Comparison of ENCODE assay signal across 12 cellular contexts in the genomic region with DNA sequence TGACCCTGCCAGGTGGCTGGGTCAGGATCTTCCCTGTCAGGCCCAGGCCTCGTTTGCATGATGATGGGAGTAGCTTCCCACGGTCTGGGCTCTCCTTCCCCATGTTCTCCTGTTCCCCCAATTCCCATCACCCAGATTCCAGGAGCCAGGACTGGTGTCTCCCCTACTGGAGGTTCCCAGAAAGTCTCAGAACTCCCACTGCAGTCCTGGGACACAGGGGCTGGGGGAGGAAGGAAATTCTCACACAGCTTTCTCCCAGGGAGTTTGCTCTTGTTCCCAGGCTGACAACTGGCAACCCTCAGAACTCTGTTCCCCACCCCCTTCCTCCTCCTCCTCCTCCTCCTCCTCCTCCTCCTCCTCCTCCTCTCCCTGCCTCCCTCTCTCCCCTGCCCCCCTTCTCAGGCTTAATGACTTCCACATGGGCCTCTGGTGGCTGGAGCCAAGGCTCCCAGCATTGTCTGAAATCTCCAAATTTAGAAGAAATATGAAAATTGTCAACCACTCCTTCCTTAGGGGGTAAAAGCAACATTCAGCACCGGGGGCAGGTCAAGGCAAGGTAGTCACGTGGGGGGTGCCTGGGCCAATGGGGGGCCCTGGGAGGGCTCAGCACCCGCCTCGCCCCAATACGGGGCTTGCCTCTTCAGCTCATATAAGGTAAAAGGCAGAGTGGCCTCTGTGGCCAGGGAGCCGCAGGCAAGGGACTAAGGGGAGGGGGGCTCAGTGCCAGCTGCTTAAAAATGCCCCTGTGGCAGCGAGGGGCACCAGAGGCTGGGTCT. TPM values are rescaled to one million over a fixed set of nuclear protein-coding genes. Genes with fewer than 3 reads are reported as not detected.
DNase-seq lines count a peak whose midpoint lies in the region; ATAC-seq, FAIRE-seq and TF ChIP-seq lines count a peak whose summit lies in the region.
"Had no signal": no experiment of that assay in that cellular context is flagged by ENCODE, and none has a peak within 500 bp of the region (broad histone marks: within the 10 kb centered on the region; RNA-seq: fewer than 3 reads in every experiment).

No MANE protein-coding gene starts in this region.

- H3K4me3 ChIP-seq in GM23338 (no peak overlapping the region), kidney (ENCODE audit: low read length in 2 of 2) (peak overlapping the region; percentile 63 to 73), skin epidermis (peak overlapping the region; percentile 6 to 38 (median 30))

- no peaks in the 10 kb centered on the region for H3K36me3 ChIP-seq in GM23338 (ENCODE audit: insufficient read depth)
- H3K36me3 ChIP-seq in kidney (ENCODE audit: control insufficient read depth in 1 of 2, insufficient read depth in 2 of 2, low read length in 2 of 2): no peaks in the 10 kb centered on the region

- H3K9me3 ChIP-seq in kidney (ENCODE audit: control insufficient read depth in 1 of 2, low read length in 2 of 2): no peaks in the 10 kb centered on the region

- ATAC-seq in GM23338: peak; percentile 65
- ATAC-seq in HG02870 (IDR thresholded peaks at IDR 0.05; ENCODE audit: unreplicated experiment): no peak

- no peak overlapping the region; the same call in 2 of the 3 replicates for H3K4me3 Mint-ChIP-seq in GM23338

- no peaks in the 10 kb centered on the region for H3K79me2 ChIP-seq in GM23338 (replicated peaks; ENCODE audit: insufficient read depth)

- intact Hi-C loops in kidney (cut with DNase I): no loop called here

- DNase-seq in GM23338 (ENCODE audit: low spot score) (peak; percentile 79), cerebellar cortex (ENCODE audit: low spot score) (peak; percentile 33), kidney (peak; percentile 95), D721Med (ENCODE audit: insufficient read length, low spot score) (no peak)
- DNase-seq in stimulated activated CD4-positive, alpha-beta T cell treated with anti-CD3 and anti-CD28 coated beads, Interleukin-1b, Interleukin-23, amount 100 ng/mL, for 48 hours: no peak
- no peak for DNase-seq in activated CD4-positive, CD25-positive, alpha-beta regulatory T cell (lab: John Stamatoyannopoulos, UW)
- DNase-seq: activated CD4-positive, alpha-beta T cell treated with anti-CD3 and anti-CD28 coated beads, Interleukin-2, amount 50 U/mL, for 48 hours; DMS79 treated with DMSO at 0.1 percent for 48 hours; stimulated activated CD4-positive, alpha-beta T cell treated with anti-CD3 and anti-CD28 coated beads, Interleukin-12 subunit alpha, Interleukin-12 subunit beta, amount 100 ng/mL, for 4 hours had no signal

- H3F3A ChIP-seq in GM23338 (replicated peaks; ENCODE audit: low read depth): no peaks in the 10 kb centered on the region

- H2AFZ ChIP-seq in GM23338: 0 out of 2 replicates have a peak overlapping the region, but pooled peaks have one; percentile 59

- TF ChIP-seq CTCF in GM23338 (conservative IDR thresholded peaks at IDR 0.05; ENCODE audit: low read depth in 2 of 2) (no peak), kidney (IDR thresholded peaks at IDR 0.05; ENCODE audit: borderline replicate concordance, extremely low read depth, insufficient read depth) (no peak), D721Med (IDR thresholded peaks at IDR 0.05; ENCODE audit: insufficient read depth, missing control alignments) (no peak)

- peak overlapping the region; percentile 43 to 87 for H3K9ac ChIP-seq in kidney (ENCODE audit: low read length in 2 of 2)

- no peak for FAIRE-seq in kidney (lab: Jason Lieb, UNC)
- no peak for FAIRE-seq in D721Med (lab: Jason Lieb, UNC)
- FAIRE-seq: endothelial cell of umbilical vein had no signal

- H3K9me2 ChIP-seq in GM23338 (ENCODE audit: insufficient read depth): no peaks in the 10 kb centered on the region

- H3K4me1 ChIP-seq in GM23338 (ENCODE audit: insufficient read depth): peaks cover 6% of the 10 kb centered on the region; the same call in 1 of the 2 replicates
- H3K4me1 ChIP-seq in kidney (ENCODE audit: control insufficient read depth in 1 of 2, insufficient read depth in 1 of 2, low read depth in 1 of 2, low read length in 2 of 2): peaks cover 0 to 15% of the 10 kb centered on the region in 2 donors

- H3K27ac ChIP-seq in GM23338 (ENCODE audit: low read depth): no peak overlapping the region
- peak overlapping the region; percentile 78 to 79 for H3K27ac ChIP-seq in kidney (ENCODE audit: low read depth in 2 of 2, low read length in 2 of 2)
- peak overlapping the region in 20 of 21 experiments; percentile 48 to 89 (median 72) for H3K27ac ChIP-seq in skin epidermis

- H3K4me1 Mint-ChIP-seq in GM23338: peaks cover 48% of the 10 kb centered on the region

- H4K20me1 ChIP-seq in GM23338 (replicated peaks; ENCODE audit: insufficient read depth): no peaks in the 10 kb centered on the region

- no peak overlapping the region for H3K4me2 ChIP-seq in GM23338

- peaks cover 10% of the 10 kb centered on the region for H3K27me3 Mint-ChIP-seq in GM23338 (ENCODE audit: insufficient read depth, low read depth, poor library complexity)

- H3K27me3 ChIP-seq in GM23338 (ENCODE audit: insufficient read depth): no peaks in the 10 kb centered on the region

- no peaks in the 10 kb centered on the region; the same call in 2 of the 3 replicates for H3K9me3 Mint-ChIP-seq in GM23338

- no peaks in the 10 kb centered on the region for H3K36me3 Mint-ChIP-seq in GM23338 (ENCODE audit: low read depth)

- H3K27ac Mint-ChIP-seq in GM23338: peak overlapping the region; percentile 19; the same call in 1 of the 2 replicates

TF ChIP-seq in GM23338, 12 proteins besides CTCF, POLR2A, EP300 and RAD21 (continues in another document):
- TF ChIP-seq, protein P1, sequence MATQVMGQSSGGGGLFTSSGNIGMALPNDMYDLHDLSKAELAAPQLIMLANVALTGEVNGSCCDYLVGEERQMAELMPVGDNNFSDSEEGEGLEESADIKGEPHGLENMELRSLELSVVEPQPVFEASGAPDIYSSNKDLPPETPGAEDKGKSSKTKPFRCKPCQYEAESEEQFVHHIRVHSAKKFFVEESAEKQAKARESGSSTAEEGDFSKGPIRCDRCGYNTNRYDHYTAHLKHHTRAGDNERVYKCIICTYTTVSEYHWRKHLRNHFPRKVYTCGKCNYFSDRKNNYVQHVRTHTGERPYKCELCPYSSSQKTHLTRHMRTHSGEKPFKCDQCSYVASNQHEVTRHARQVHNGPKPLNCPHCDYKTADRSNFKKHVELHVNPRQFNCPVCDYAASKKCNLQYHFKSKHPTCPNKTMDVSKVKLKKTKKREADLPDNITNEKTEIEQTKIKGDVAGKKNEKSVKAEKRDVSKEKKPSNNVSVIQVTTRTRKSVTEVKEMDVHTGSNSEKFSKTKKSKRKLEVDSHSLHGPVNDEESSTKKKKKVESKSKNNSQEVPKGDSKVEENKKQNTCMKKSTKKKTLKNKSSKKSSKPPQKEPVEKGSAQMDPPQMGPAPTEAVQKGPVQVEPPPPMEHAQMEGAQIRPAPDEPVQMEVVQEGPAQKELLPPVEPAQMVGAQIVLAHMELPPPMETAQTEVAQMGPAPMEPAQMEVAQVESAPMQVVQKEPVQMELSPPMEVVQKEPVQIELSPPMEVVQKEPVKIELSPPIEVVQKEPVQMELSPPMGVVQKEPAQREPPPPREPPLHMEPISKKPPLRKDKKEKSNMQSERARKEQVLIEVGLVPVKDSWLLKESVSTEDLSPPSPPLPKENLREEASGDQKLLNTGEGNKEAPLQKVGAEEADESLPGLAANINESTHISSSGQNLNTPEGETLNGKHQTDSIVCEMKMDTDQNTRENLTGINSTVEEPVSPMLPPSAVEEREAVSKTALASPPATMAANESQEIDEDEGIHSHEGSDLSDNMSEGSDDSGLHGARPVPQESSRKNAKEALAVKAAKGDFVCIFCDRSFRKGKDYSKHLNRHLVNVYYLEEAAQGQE (IDR thresholded peaks at IDR 0.05; ENCODE audit: unreplicated experiment): no peak
- TF ChIP-seq ZNF114 (CRISPR knock-in tag; IDR thresholded peaks at IDR 0.05): no peak

RNA-seq across cellular contexts. Expression of a gene that starts 27.3 kb away (rescaled TPM):
- not detected in 2 replicates for total RNA-seq in GM23338 (2014; rRNA removed; shearing (Covaris generic))
- polyA plus RNA-seq in GM23338 (2016; fragmentation: Nextera tagmentation; extraction: Ambion mirVana) (not detected in 2 replicates), kidney (ENCODE audit: insufficient read depth, low read depth, low replicate concordance) (4.7 TPM)
- total RNA-seq in kidney: 1.4 TPM
- total RNA-seq: endothelial cell of umbilical vein had no signal
- polyA plus RNA-seq: endothelial cell of umbilical vein had no signal

RNA-seq across cellular contexts. Expression of a gene that starts 48.5 kb away (rescaled TPM):
- total RNA-seq in GM23338 (2014; rRNA removed; shearing (Covaris generic)): 10.6 and 14.7 TPM in 2 replicates
- 5.9 and 6.7 TPM in 2 replicates for polyA plus RNA-seq in GM23338 (2016; fragmentation: Nextera tagmentation; extraction: Ambion mirVana)
- 7.2 TPM for total RNA-seq in kidney
- 9.0 TPM for polyA plus RNA-seq in kidney (ENCODE audit: insufficient read depth, low read depth, low replicate concordance)

Comparison
In these comparisons a context has a peak if more than half of its experiments do, and no peak if none do; other contexts are left out.
1. DNase-seq: peak in GM23338 (single experiment), cerebellar cortex (single experiment) and kidney (single experiment); none in stimulated activated CD4-positive, alpha-beta T cell treated with anti-CD3 and anti-CD28 coated beads, Interleukin-1b, Interleukin-23, amount 100 ng/mL, for 48 hours (single experiment), activated CD4-positive, CD25-positive, alpha-beta regulatory T cell (0 of 4) and D721Med (single experiment).